In the genomic region with DNA sequence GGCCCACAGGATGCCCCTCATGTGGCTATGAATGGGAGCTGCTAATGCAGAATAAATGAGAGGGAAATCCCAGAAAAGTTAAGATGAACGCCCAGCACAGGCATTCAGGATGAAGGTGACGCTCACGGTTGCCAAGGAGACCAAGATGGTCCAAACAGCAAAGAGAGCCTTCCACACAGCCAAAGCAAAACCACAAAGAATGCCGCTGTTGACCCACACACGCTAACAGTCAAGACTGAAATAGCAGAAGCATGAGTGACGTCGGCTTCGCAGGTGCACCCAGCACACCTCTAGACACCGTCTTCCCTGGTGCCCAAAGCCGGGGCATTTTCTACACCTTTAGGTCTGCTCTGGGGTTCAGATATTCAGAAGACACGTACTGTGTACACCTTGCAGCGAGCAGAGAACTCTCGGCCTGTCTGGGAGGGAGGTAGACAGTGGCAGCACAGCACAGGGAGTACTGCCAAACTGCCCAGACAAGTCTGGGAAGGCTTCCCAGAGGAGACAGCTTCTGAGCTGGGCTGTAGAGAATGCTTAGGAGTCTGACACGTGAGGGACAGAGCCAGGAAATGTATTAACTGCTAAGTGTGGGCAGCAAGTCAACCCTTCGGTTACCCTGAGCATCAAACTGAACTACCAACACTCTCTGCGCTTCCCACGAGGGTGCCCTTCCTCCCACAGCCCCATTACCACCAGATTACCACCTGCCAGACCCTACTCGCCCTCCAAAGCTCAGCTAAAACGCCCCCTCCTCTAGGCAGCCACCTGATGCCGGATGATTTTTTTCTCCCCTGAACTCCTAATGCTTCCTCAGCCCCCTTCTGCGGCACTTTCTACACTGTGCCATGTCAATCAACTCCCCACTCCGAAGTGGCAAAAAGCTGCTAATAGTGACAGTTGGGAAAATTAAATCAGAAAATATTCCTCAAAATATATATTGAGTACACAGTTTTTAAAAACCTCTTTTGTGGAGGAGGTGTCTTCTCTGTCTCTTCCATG, we compare ENCODE assay signal across 7 cellular contexts. TPM values are rescaled to one million over a fixed set of nuclear protein-coding genes. Genes with fewer than 3 reads are reported as not detected.
DNase-seq lines count a peak whose midpoint lies in the region; ATAC-seq and TF ChIP-seq lines count a peak whose summit lies in the region.

No MANE protein-coding gene starts in this region.

- no peak for TF ChIP-seq POLR2A in esophagus muscularis mucosa (IDR thresholded peaks at IDR 0.05; ENCODE audit: low read depth)

- intact Hi-C loops in esophagus muscularis mucosa (cut with DNase I), result no loop called here

- peaks cover 75% of the 10 kb centered on the region for H4K20me1 ChIP-seq in Karpas-422 (ENCODE audit: insufficient read depth, low read depth, low read length)

- peaks cover 87% of the 10 kb centered on the region for H3K4me1 Mint-ChIP-seq in activated CD4-positive, alpha-beta memory T cell treated with anti-CD3 and anti-CD28 coated beads, Interleukin-2, amount 10 ng/mL, durations not matched to agents 7 days and 5 days

- no peaks in the 10 kb centered on the region for H3K9me3 Mint-ChIP-seq in activated CD4-positive, alpha-beta memory T cell treated with anti-CD3 and anti-CD28 coated beads, Interleukin-2, amount 10 ng/mL, durations not matched to agents 7 days and 5 days

- peak overlapping the region; percentile 41 for H3K4me2 ChIP-seq in Karpas-422 (ENCODE audit: low read depth, low read length, poor library complexity, severe bottlenecking)

- ATAC-seq in GM18519 (IDR thresholded peaks at IDR 0.05; ENCODE audit: low FRiP score, unreplicated experiment) (peak; percentile 57), GM21786 (IDR thresholded peaks at IDR 0.05; ENCODE audit: unreplicated experiment) (peak; percentile 57)

- H3K4me3 ChIP-seq in Karpas-422 (ENCODE audit: low read length) (no peak overlapping the region; the same call in 1 of the 2 replicates), esophagus muscularis mucosa (no peak overlapping the region)

- peaks cover 57% of the 10 kb centered on the region for H3K4me1 ChIP-seq in Karpas-422 (ENCODE audit: low read length)
- peaks cover 14 to 29% (median 17%) of the 10 kb centered on the region in 4 donors for H3K4me1 ChIP-seq in esophagus muscularis mucosa

- H3K9ac ChIP-seq in Karpas-422 (ENCODE audit: low read length), result no peak overlapping the region

- H2AFZ ChIP-seq in Karpas-422 (ENCODE audit: low read length), result no peak overlapping the region

- POLR2A ChIA-PET in activated CD4-positive, alpha-beta memory T cell treated with anti-CD3 and anti-CD28 coated beads, Interleukin-2, amount 10 ng/mL, durations not matched to agents 7 days and 5 days (lab: Charles Lee), result interaction anchor here (0.8 to 5.1 kb wide), 9 partner anchors 8 to 49 kb away, joined by 3 to 15 read pairs (median 3); no protein-coding TSS in a partner anchor

- H3K4me3 Mint-ChIP-seq in activated CD4-positive, alpha-beta memory T cell treated with anti-CD3 and anti-CD28 coated beads, Interleukin-2, amount 10 ng/mL, durations not matched to agents 7 days and 5 days, result peak overlapping the region; percentile 38

- H3K27me3 ChIP-seq in Karpas-422 (ENCODE audit: low read length), result no peaks in the 10 kb centered on the region
- H3K27me3 ChIP-seq in esophagus muscularis mucosa, result peaks cover 0 to 12% (median 2%) of the 10 kb centered on the region in 4 donors

- peak overlapping the region; percentile 73 for H3K27ac Mint-ChIP-seq in activated CD4-positive, alpha-beta memory T cell treated with anti-CD3 and anti-CD28 coated beads, Interleukin-2, amount 10 ng/mL, durations not matched to agents 7 days and 5 days

- no peak overlapping the region for H3K27ac ChIP-seq in Karpas-422 (ENCODE audit: low read length)
- H3K27ac ChIP-seq in esophagus muscularis mucosa (replicated peaks in 1 of 4), result no peak overlapping the region

- peak; percentile 75 for DNase-seq in Karpas-422
- peak; percentile 63 for DNase-seq in activated CD4-positive, alpha-beta memory T cell treated with anti-CD3 and anti-CD28 coated beads, Interleukin-2, amount 10 ng/mL, durations not matched to agents 7 days and 5 days
- peak; percentile 81 for DNase-seq in iris pigment epithelial cell (ENCODE audit: low read depth)
- no peak for DNase-seq in HCEC 1CT
- no peak for DNase-seq in esophagus muscularis mucosa (ENCODE audit: extremely low spot score)

- H3K36me3 ChIP-seq in Karpas-422 (ENCODE audit: insufficient read depth, low read length), result no peaks in the 10 kb centered on the region
- no peaks in the 10 kb centered on the region for H3K36me3 ChIP-seq in esophagus muscularis mucosa

- H3K36me3 Mint-ChIP-seq in activated CD4-positive, alpha-beta memory T cell treated with anti-CD3 and anti-CD28 coated beads, Interleukin-2, amount 10 ng/mL, durations not matched to agents 7 days and 5 days (ENCODE audit: low read depth), result peaks cover 28% of the 10 kb centered on the region

- TF ChIP-seq CTCF in esophagus muscularis mucosa (IDR thresholded peaks at IDR 0.05), result no peak

- no peaks in the 10 kb centered on the region for H3K9me3 ChIP-seq in Karpas-422 (ENCODE audit: low read length)
- H3K9me3 ChIP-seq in esophagus muscularis mucosa, result no peaks in the 10 kb centered on the region

- WGBS in esophagus muscularis mucosa, result 81% methylated on average over 20 of the region's 22 CpGs

- peaks cover 32% of the 10 kb centered on the region for H3K79me2 ChIP-seq in Karpas-422 (ENCODE audit: low read length)

- H3K9me2 ChIP-seq in Karpas-422 (replicated peaks; ENCODE audit: insufficient read depth, low read length), result no peaks in the 10 kb centered on the region

- TF ChIP-seq EP300 in esophagus muscularis mucosa (IDR thresholded peaks at IDR 0.05), result no peak

- H3K27me3 Mint-ChIP-seq in activated CD4-positive, alpha-beta memory T cell treated with anti-CD3 and anti-CD28 coated beads, Interleukin-2, amount 10 ng/mL, durations not matched to agents 7 days and 5 days, result no peaks in the 10 kb centered on the region

- CTCF ChIA-PET in activated CD4-positive, alpha-beta memory T cell treated with anti-CD3 and anti-CD28 coated beads, Interleukin-2, amount 10 ng/mL, durations not matched to agents 7 days and 5 days (lab: Charles Lee), result interaction anchor here (0.6 to 1.4 kb wide), 6 partner anchors 12 to 230 kb away, joined by 3 to 5 read pairs (median 4); no protein-coding TSS in a partner anchor

RNA-seq across cellular contexts. Expression of a gene that starts 50.1 kb away (rescaled TPM):
- total RNA-seq in Karpas-422 (2014; rRNA removed; shearing (Covaris generic); ENCODE audit: low replicate concordance), result 57.9 and 72.4 TPM in 2 replicates
- total RNA-seq in activated CD4-positive, alpha-beta memory T cell treated with anti-CD3 and anti-CD28 coated beads, Interleukin-2, amount 10 ng/mL, durations not matched to agents 7 days and 5 days, result 100 to 1,000 TPM; 168 to 175 TPM
- 1 to 10 TPM; 4.2 to 6.3 (median 5.6) TPM for total RNA-seq in esophagus muscularis mucosa

Comparison
In these comparisons a context has a peak if more than half of its experiments do, and no peak if none do; other contexts are left out.
1. DNase-seq: peak in Karpas-422 (single experiment), activated CD4-positive, alpha-beta memory T cell treated with anti-CD3 and anti-CD28 coated beads, Interleukin-2, amount 10 ng/mL, durations not matched to agents 7 days and 5 days (single experiment) and iris pigment epithelial cell (single experiment); none in HCEC 1CT (single experiment) and esophagus muscularis mucosa (single experiment).